Comparison of ENCODE assay signal across 1 cellular context in the genomic region with DNA sequence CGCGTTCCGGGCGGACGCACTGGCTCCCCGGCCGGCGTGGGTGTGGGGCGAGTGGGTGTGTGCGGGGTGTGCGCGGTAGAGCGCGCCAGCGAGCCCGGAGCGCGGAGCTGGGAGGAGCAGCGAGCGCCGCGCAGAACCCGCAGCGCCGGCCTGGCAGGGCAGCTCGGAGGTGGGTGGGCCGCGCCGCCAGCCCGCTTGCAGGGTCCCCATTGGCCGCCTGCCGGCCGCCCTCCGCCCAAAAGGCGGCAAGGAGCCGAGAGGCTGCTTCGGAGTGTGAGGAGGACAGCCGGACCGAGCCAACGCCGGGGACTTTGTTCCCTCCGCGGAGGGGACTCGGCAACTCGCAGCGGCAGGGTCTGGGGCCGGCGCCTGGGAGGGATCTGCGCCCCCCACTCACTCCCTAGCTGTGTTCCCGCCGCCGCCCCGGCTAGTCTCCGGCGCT.
TF ChIP-seq lines count a peak whose summit lies in the region.

DAPK1 (plus strand) TSS at position 264 of the 442 bp plus-strand sequence. CDS start 1,211 bp downstream, outside the sequence.

TF ChIP-seq in GM12878, 131 proteins besides CTCF, POLR2A, EP300 and RAD21 (continued from another document):
- TF ChIP-seq YBX1 (IDR thresholded peaks at IDR 0.05): no peak
- TF ChIP-seq NFYA (IDR thresholded peaks at IDR 0.05; ENCODE audit: borderline replicate concordance, low read depth, low read length): no peak
- no peak for TF ChIP-seq CEBPZ (IDR thresholded peaks at IDR 0.05; ENCODE audit: low read depth, low read length)
- 0 out of 2 replicates have a peak, but pooled peaks have one; percentile 32 for TF ChIP-seq MXI1 (IDR thresholded peaks at IDR 0.05; ENCODE audit: low read depth, low read length)
- peak; percentile 12; the same call in 1 of the 2 replicates for TF ChIP-seq CREB1 (IDR thresholded peaks at IDR 0.05; ENCODE audit: low read depth)
- no peak for TF ChIP-seq NBN (IDR thresholded peaks at IDR 0.05)
- TF ChIP-seq KLF5 (IDR thresholded peaks at IDR 0.05; ENCODE audit: partially characterized antibody): peak; percentile 31
- TF ChIP-seq, protein P1, sequence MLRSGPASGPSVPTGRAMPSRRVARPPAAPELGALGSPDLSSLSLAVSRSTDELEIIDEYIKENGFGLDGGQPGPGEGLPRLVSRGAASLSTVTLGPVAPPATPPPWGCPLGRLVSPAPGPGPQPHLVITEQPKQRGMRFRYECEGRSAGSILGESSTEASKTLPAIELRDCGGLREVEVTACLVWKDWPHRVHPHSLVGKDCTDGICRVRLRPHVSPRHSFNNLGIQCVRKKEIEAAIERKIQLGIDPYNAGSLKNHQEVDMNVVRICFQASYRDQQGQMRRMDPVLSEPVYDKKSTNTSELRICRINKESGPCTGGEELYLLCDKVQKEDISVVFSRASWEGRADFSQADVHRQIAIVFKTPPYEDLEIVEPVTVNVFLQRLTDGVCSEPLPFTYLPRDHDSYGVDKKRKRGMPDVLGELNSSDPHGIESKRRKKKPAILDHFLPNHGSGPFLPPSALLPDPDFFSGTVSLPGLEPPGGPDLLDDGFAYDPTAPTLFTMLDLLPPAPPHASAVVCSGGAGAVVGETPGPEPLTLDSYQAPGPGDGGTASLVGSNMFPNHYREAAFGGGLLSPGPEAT (IDR thresholded peaks at IDR 0.05; ENCODE audit: low read depth): no peak
- no peak for TF ChIP-seq MYC (IDR thresholded peaks at IDR 0.05; ENCODE audit: insufficient read depth, insufficient read length, insufficient replicate concordance, low read length, severe bottlenecking)
TF ChIP-seq in GM12878: peak in this region for 26.
